In genomic region chr2:191385416-191386160, GRCh38 we compare ENCODE assay signal across 12 cellular contexts.
A peak's percentile ranks its signal among the peaks of the same experiment; 100 is the strongest.
DNase-seq lines count a peak whose midpoint lies in the region; ATAC-seq and TF ChIP-seq lines count a peak whose summit lies in the region.
"Had no signal": no experiment of that assay in that cellular context is flagged by ENCODE, and none has a peak within 500 bp of the region (broad histone marks: within the 10 kb centered on the region; RNA-seq: fewer than 3 reads in every experiment).

No MANE protein-coding gene starts in this region.

- no peaks in the 10 kb centered on the region for H3K9me3 ChIP-seq in osteoblast (ENCODE audit: low read depth, low read length)
- H3K9me3 ChIP-seq: SJCRH30 had no signal

- CTCF ChIA-PET in activated CD4-positive, alpha-beta T cell treated with anti-CD3 and anti-CD28 coated beads for 36 hours (lab: Charles Lee), result interaction anchor here (0.6 to 1.4 kb wide), 4 partner anchors 41 to 667 kb away, joined by 3 to 6 read pairs (median 4); no protein-coding TSS in a partner anchor
- CTCF ChIA-PET in T-cell (lab: Charles Lee), result interaction anchor here in 1 of 2 donors (0.7 kb wide), 1 partner anchor 10 kb away, joined by 3 read pairs; no protein-coding TSS in a partner anchor

- H3K79me2 ChIP-seq in osteoblast (ENCODE audit: insufficient read depth, low read length), result peaks cover 14% of the 10 kb centered on the region

- no peaks in the 10 kb centered on the region for H3K27me3 ChIP-seq in osteoblast (ENCODE audit: insufficient read depth, low read length)
- H3K27me3 ChIP-seq: SJCRH30 had no signal

- H3K36me3 ChIP-seq in osteoblast (ENCODE audit: insufficient read depth, low read length), result peaks cover 66% of the 10 kb centered on the region

- intact Hi-C loops in activated CD4-positive, alpha-beta T cell treated with anti-CD3 and anti-CD28 coated beads for 36 hours (cut with DNase I, micrococcal nuclease), result loop anchor here in 1 of 2 experiments (5.0 kb wide), 1 partner anchor 218 kb away; no protein-coding TSS in a partner anchor

- H3K4me1 ChIP-seq in osteoblast (ENCODE audit: insufficient read depth, low read length), result peaks cover 55% of the 10 kb centered on the region
- H3K4me1 ChIP-seq: SJCRH30 had no signal

- H3K27ac Mint-ChIP-seq in activated CD4-positive, alpha-beta T cell treated with anti-CD3 and anti-CD28 coated beads for 36 hours, result no peak overlapping the region
- H3K27ac Mint-ChIP-seq in T-cell, result no peak overlapping the region
- H3K27ac Mint-ChIP-seq: brain had no signal

- H3K9me3 Mint-ChIP-seq in activated CD4-positive, alpha-beta T cell treated with anti-CD3 and anti-CD28 coated beads for 36 hours (ENCODE audit: low read depth), result no peaks in the 10 kb centered on the region
- H3K9me3 Mint-ChIP-seq in T-cell, result no peaks in the 10 kb centered on the region
- H3K9me3 Mint-ChIP-seq: brain had no signal

- H3K36me3 Mint-ChIP-seq in activated CD4-positive, alpha-beta T cell treated with anti-CD3 and anti-CD28 coated beads for 36 hours (ENCODE audit: low read depth), result peaks cover 4% of the 10 kb centered on the region
- H3K36me3 Mint-ChIP-seq in T-cell, result no peaks in the 10 kb centered on the region

- H3K27me3 Mint-ChIP-seq in activated CD4-positive, alpha-beta T cell treated with anti-CD3 and anti-CD28 coated beads for 36 hours, result peaks cover 2% of the 10 kb centered on the region
- peaks cover 0 to 7% of the 10 kb centered on the region in 2 donors for H3K27me3 Mint-ChIP-seq in T-cell
- H3K27me3 Mint-ChIP-seq: brain had no signal

- peak overlapping the region; percentile 4 for H3K4me2 ChIP-seq in osteoblast (ENCODE audit: insufficient read depth, low read length)

- TF ChIP-seq CTCF in osteoblast (IDR thresholded peaks at IDR 0.05; ENCODE audit: extremely low read depth, low read depth, low read length), result no peak

- no peak overlapping the region for H3K4me3 ChIP-seq in osteoblast (ENCODE audit: insufficient read depth, low read length)
- H3K4me3 ChIP-seq: SJCRH30 had no signal

- H3K4me1 Mint-ChIP-seq in activated CD4-positive, alpha-beta T cell treated with anti-CD3 and anti-CD28 coated beads for 36 hours, result peaks cover 14% of the 10 kb centered on the region
- no peaks in the 10 kb centered on the region for H3K4me1 Mint-ChIP-seq in T-cell

- H3K4me3 Mint-ChIP-seq in activated CD4-positive, alpha-beta T cell treated with anti-CD3 and anti-CD28 coated beads for 36 hours, result no peak overlapping the region
- H3K4me3 Mint-ChIP-seq in T-cell, result no peak overlapping the region
- H3K4me3 Mint-ChIP-seq: brain had no signal

- H4K20me1 ChIP-seq in osteoblast (ENCODE audit: insufficient read depth, low read length), result no peaks in the 10 kb centered on the region

- H3K27ac ChIP-seq in osteoblast (ENCODE audit: low read depth, low read length), result peak overlapping the region; percentile 73
- H3K27ac ChIP-seq: SJCRH30 had no signal

- DNase-seq in activated CD4-positive, alpha-beta T cell treated with anti-CD3 and anti-CD28 coated beads for 36 hours, result peak; percentile 41
- no peak for DNase-seq in activated CD4-positive, alpha-beta T cell treated with anti-CD3 and anti-CD28 coated beads, Interleukin-2, amount 50 U/mL, for 4 hours
- DNase-seq in HCEC 1CT (peak; percentile 34), RKO (ENCODE audit: low spot score) (peak; percentile 48), osteoblast (ENCODE audit: insufficient read length, low spot score, missing footprints) (no peak), COLO829 (ENCODE audit: low spot score) (no peak), NCI-H510A (lab: John Stamatoyannopoulos, UW) (no peak), T-cell (no peak)
- DNase-seq: GDM1; SJCRH30; stimulated activated CD8-positive, alpha-beta memory T cell treated with anti-CD3 and anti-CD28 coated beads, Interleukin-4, amount 100 ng/mL, for 48 hours had no signal

- peak; percentile 80 for ATAC-seq in activated CD4-positive, alpha-beta T cell treated with anti-CD3 and anti-CD28 coated beads for 36 hours
- ATAC-seq in T-cell (replicated peaks in 1 of 4), result no peak

- POLR2A ChIA-PET in activated CD4-positive, alpha-beta T cell treated with anti-CD3 and anti-CD28 coated beads for 36 hours (lab: Charles Lee), result no interaction called here
- POLR2A ChIA-PET in T-cell (lab: Charles Lee), result interaction anchor here in 1 of 2 donors (0.6 kb wide), 1 partner anchor 658 kb away, joined by 3 read pairs; no protein-coding TSS in a partner anchor

- no peak overlapping the region for H2AFZ ChIP-seq in osteoblast (ENCODE audit: low read length)

Comparison
In these comparisons a context has a peak if more than half of its experiments do, and no peak if none do; other contexts are left out.
1. DNase-seq: peak in activated CD4-positive, alpha-beta T cell treated with anti-CD3 and anti-CD28 coated beads for 36 hours (single experiment), HCEC 1CT (single experiment) and RKO (single experiment); none in activated CD4-positive, alpha-beta T cell treated with anti-CD3 and anti-CD28 coated beads, Interleukin-2, amount 50 U/mL, for 4 hours (0 of 2), osteoblast (single experiment), COLO829 (single experiment), NCI-H510A (single experiment) and T-cell (0 of 34).